10 cellular contexts compared by ENCODE assay signal in the genomic region with DNA sequence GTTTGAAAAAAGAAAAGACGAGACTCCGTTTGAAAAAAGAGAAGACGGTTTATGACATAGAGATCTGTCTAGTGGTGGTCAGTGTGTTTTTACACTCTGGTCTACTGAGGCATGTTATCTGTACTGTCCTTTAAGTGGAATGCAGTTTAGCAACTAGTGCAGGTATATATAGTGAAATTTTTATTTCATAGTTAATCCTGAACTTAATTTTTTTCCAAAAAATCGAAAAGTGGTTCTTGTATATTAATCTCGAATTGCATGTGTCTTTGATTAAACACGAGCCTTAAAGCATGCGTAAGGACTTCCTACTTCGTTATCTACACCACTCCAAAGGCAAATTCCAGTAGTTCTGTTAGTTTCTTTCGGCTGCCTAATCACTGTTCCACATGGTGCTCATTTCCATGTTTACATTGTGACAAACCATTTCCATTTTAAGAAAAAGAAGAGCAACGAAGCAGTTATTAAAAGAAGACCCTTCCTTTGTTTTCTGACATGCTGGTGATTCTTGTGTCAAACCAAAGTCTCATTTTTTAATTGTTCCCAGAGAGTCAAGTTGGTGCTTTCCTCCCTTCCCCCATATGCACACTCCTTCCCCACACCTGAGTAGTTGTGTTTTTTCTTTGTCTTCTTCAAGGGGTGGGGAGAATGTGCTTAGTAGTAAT. TPM values are rescaled to one million over a fixed set of nuclear protein-coding genes. Genes with fewer than 3 reads are reported as not detected.
DNase-seq lines count a peak whose midpoint lies in the region; ATAC-seq lines count a peak whose summit lies in the region.
"Had no signal": no experiment of that assay in that cellular context is flagged by ENCODE, and none has a peak within 500 bp of the region (broad histone marks: within the 10 kb centered on the region; RNA-seq: fewer than 3 reads in every experiment).

No MANE protein-coding gene starts in this region.

- ATAC-seq in stimulated activated naive CD8-positive, alpha-beta T cell treated with anti-CD3 and anti-CD28 coated beads, Interleukin-15, Interleukin-2, amounts not matched to agents 100 U/mL and 50 U/mL, for 24 hours, result no peak
- no peak for ATAC-seq in activated naive CD8-positive, alpha-beta T cell treated with anti-CD3 and anti-CD28 coated beads, Interleukin-2, amount 10 ng/mL, durations not matched to agents 7 days and 5 days (ENCODE audit: low read depth)
- ATAC-seq in GM21825 (IDR thresholded peaks at IDR 0.05; ENCODE audit: unreplicated experiment), result no peak
- ATAC-seq in sciatic nerve, result no peak
- ATAC-seq: upper lobe of right lung had no signal

- H3K27me3 ChIP-seq in iPS-20b (ENCODE audit: insufficient read depth, low read length), result peaks cover 11% of the 10 kb centered on the region

- POLR2A ChIA-PET in activated naive CD8-positive, alpha-beta T cell treated with anti-CD3 and anti-CD28 coated beads, Interleukin-2, amount 10 ng/mL, durations not matched to agents 7 days and 5 days (lab: Charles Lee), result interaction anchor here (0.5 kb wide), 1 partner anchor 9 kb away, joined by 3 read pairs; no protein-coding TSS in a partner anchor

- H3K4me3 ChIP-seq in iPS-20b (ENCODE audit: low read length), result peak overlapping the region; percentile 17

- H3K9me3 ChIP-seq in iPS-20b (ENCODE audit: insufficient read depth, low read depth, low read length), result no peaks in the 10 kb centered on the region
- H3K9me3 ChIP-seq: upper lobe of right lung had no signal

- no peak for DNase-seq in stimulated activated naive CD8-positive, alpha-beta T cell treated with anti-CD3 and anti-CD28 coated beads, Interleukin-15, Interleukin-2, amounts not matched to agents 100 U/mL and 50 U/mL, for 24 hours
- no peak for DNase-seq in activated naive CD8-positive, alpha-beta T cell treated with anti-CD3 and anti-CD28 coated beads, Interleukin-2, amount 10 ng/mL, durations not matched to agents 7 days and 5 days
- DNase-seq in SIG-M5 (lab: John Stamatoyannopoulos, UW) (no peak), sciatic nerve (ENCODE audit: low spot score) (no peak), caudate nucleus (lab: John Stamatoyannopoulos, UW) (no peak)
- DNase-seq: activated gamma-delta T cell, upper lobe of right lung had no signal

- no peak overlapping the region for H3K27ac ChIP-seq in iPS-20b (ENCODE audit: low read length)
- no peak overlapping the region for H3K27ac ChIP-seq in caudate nucleus (ENCODE audit: low read depth, low read length)

- H3K9ac ChIP-seq in iPS-20b (ENCODE audit: low read depth, low read length), result no peak overlapping the region

- no peaks in the 10 kb centered on the region for H3K27me3 Mint-ChIP-seq in stimulated activated naive CD8-positive, alpha-beta T cell treated with anti-CD3 and anti-CD28 coated beads, Interleukin-15, Interleukin-2, amounts not matched to agents 100 ng/mL and 50 ng/mL, for 24 hours
- no peaks in the 10 kb centered on the region for H3K27me3 Mint-ChIP-seq in activated naive CD8-positive, alpha-beta T cell treated with anti-CD3 and anti-CD28 coated beads, Interleukin-2, amount 10 ng/mL, durations not matched to agents 7 days and 5 days

- H3K4me3 Mint-ChIP-seq in stimulated activated naive CD8-positive, alpha-beta T cell treated with anti-CD3 and anti-CD28 coated beads, Interleukin-15, Interleukin-2, amounts not matched to agents 100 ng/mL and 50 ng/mL, for 24 hours, result peak overlapping the region; percentile 97
- peak overlapping the region; percentile 84 for H3K4me3 Mint-ChIP-seq in activated naive CD8-positive, alpha-beta T cell treated with anti-CD3 and anti-CD28 coated beads, Interleukin-2, amount 10 ng/mL, durations not matched to agents 7 days and 5 days

- H3K4me1 Mint-ChIP-seq in stimulated activated naive CD8-positive, alpha-beta T cell treated with anti-CD3 and anti-CD28 coated beads, Interleukin-15, Interleukin-2, amounts not matched to agents 100 ng/mL and 50 ng/mL, for 24 hours (ENCODE audit: low read depth), result peaks cover 63% of the 10 kb centered on the region
- H3K4me1 Mint-ChIP-seq in activated naive CD8-positive, alpha-beta T cell treated with anti-CD3 and anti-CD28 coated beads, Interleukin-2, amount 10 ng/mL, durations not matched to agents 7 days and 5 days, result peaks cover 26% of the 10 kb centered on the region

- H3K36me3 Mint-ChIP-seq in stimulated activated naive CD8-positive, alpha-beta T cell treated with anti-CD3 and anti-CD28 coated beads, Interleukin-15, Interleukin-2, amounts not matched to agents 100 ng/mL and 50 ng/mL, for 24 hours (ENCODE audit: low read depth), result peaks cover 38% of the 10 kb centered on the region
- H3K36me3 Mint-ChIP-seq in activated naive CD8-positive, alpha-beta T cell treated with anti-CD3 and anti-CD28 coated beads, Interleukin-2, amount 10 ng/mL, durations not matched to agents 7 days and 5 days, result peaks cover 5% of the 10 kb centered on the region

- intact Hi-C loops in sciatic nerve (cut with DNase I), result no loop called here

- peaks cover 18% of the 10 kb centered on the region for H3K4me1 ChIP-seq in iPS-20b (ENCODE audit: insufficient read depth, low read length)

- peak overlapping the region; percentile 99 for H3K27ac Mint-ChIP-seq in stimulated activated naive CD8-positive, alpha-beta T cell treated with anti-CD3 and anti-CD28 coated beads, Interleukin-15, Interleukin-2, amounts not matched to agents 100 ng/mL and 50 ng/mL, for 24 hours
- no peak overlapping the region for H3K27ac Mint-ChIP-seq in activated naive CD8-positive, alpha-beta T cell treated with anti-CD3 and anti-CD28 coated beads, Interleukin-2, amount 10 ng/mL, durations not matched to agents 7 days and 5 days

- no peaks in the 10 kb centered on the region for H3K36me3 ChIP-seq in iPS-20b (ENCODE audit: insufficient read depth, low read depth, low read length)
- H3K36me3 ChIP-seq: upper lobe of right lung had no signal

- H3K9me3 Mint-ChIP-seq in stimulated activated naive CD8-positive, alpha-beta T cell treated with anti-CD3 and anti-CD28 coated beads, Interleukin-15, Interleukin-2, amounts not matched to agents 100 ng/mL and 50 ng/mL, for 24 hours, result no peaks in the 10 kb centered on the region
- H3K9me3 Mint-ChIP-seq in activated naive CD8-positive, alpha-beta T cell treated with anti-CD3 and anti-CD28 coated beads, Interleukin-2, amount 10 ng/mL, durations not matched to agents 7 days and 5 days, result no peaks in the 10 kb centered on the region

RNA-seq across cellular contexts. Expression of a gene that starts 2.3 kb away (rescaled TPM):
- 10 to 100 TPM; 14.8 to 15.2 TPM for total RNA-seq in activated naive CD8-positive, alpha-beta T cell treated with anti-CD3 and anti-CD28 coated beads, Interleukin-2, amount 10 ng/mL, durations not matched to agents 7 days and 5 days
- total RNA-seq in sciatic nerve, result 78.1 TPM
